In genomic region chr2:34110392-34110791, GRCh38 we compare ENCODE assay signal across 29 cellular contexts.
DNase-seq lines count a peak whose midpoint lies in the region; ATAC-seq, FAIRE-seq and TF ChIP-seq lines count a peak whose summit lies in the region.
"Had no signal": no experiment of that assay in that cellular context is flagged by ENCODE, and none has a peak within 500 bp of the region (broad histone marks: within the 10 kb centered on the region; RNA-seq: fewer than 3 reads in every experiment).

No MANE protein-coding gene starts in this region.

- 2% methylated on average over 1 of the region's 1 CpG for WGBS in HepG2 (ENCODE audit: low lambda C conversion rate)
- 62% methylated on average over 1 of the region's 1 CpG for WGBS in right lobe of liver (ENCODE audit: insufficient coverage, low coverage, low lambda C conversion rate, missing lambda C conversion rate)

- H3K4me1 ChIP-seq in HepG2 (ENCODE audit: insufficient read depth, low read length) (no peaks in the 10 kb centered on the region), right lobe of liver (no peaks in the 10 kb centered on the region)
- H3K4me1 ChIP-seq: A549, BE2C, BLaER1, Caco-2 had no signal

- H3K36me3 ChIP-seq in HepG2 (replicated peaks in 1 of 2; ENCODE audit: control insufficient read depth in 1 of 2, insufficient read depth in 2 of 2, low read length in 2 of 2) (no peaks in the 10 kb centered on the region), right lobe of liver (no peaks in the 10 kb centered on the region)
- H3K36me3 ChIP-seq: BE2C; BLaER1; BLaER1 treated with 17β-estradiol and CSF1 and Interleukin-3, amounts not matched to agents 10 nM and 100 nM had no signal

- no peaks in the 10 kb centered on the region for H3K27me3 ChIP-seq in HepG2 (ENCODE audit: control insufficient read depth in 1 of 2, insufficient read depth in 2 of 2, low read length in 2 of 2)
- no peaks in the 10 kb centered on the region for H3K27me3 ChIP-seq in right lobe of liver
- H3K27me3 ChIP-seq: BE2C; BLaER1; BLaER1 treated with 17β-estradiol and CSF1 and Interleukin-3, amounts not matched to agents 10 nM and 100 nM had no signal

- in situ Hi-C loops in HepG2 (cut with HindIII; ENCODE audit: extremely low pct_ligation_motif_present, low pct_unique_long_range_greater_than_20kb), result no loop called here

- H3K4me2 ChIP-seq in HepG2 (ENCODE audit: low read depth, low read length), result no peak overlapping the region
- H3K4me2 ChIP-seq: A549; BLaER1; BLaER1 treated with 17β-estradiol and CSF1 and Interleukin-3, amounts not matched to agents 10 nM and 100 nM had no signal

- 0 out of 2 replicates have a peak, but pooled peaks cover 3% of the 10 kb centered on the region for H3K9me3 ChIP-seq in HepG2 (ENCODE audit: low read length)
- H3K9me3 ChIP-seq in right lobe of liver, result no peaks in the 10 kb centered on the region
- H3K9me3 ChIP-seq: A549; BE2C; BLaER1; BLaER1 treated with 17β-estradiol and CSF1 and Interleukin-3, amounts not matched to agents 10 nM and 100 nM; Caco-2 had no signal

- no peak for TF ChIP-seq RAD21 in HepG2 (CRISPR knock-in tag; IDR thresholded peaks at IDR 0.05)

- TF ChIP-seq POLR2A in HepG2 (IDR thresholded peaks at IDR 0.05; ENCODE audit: insufficient read depth in 1 of 2, low read depth in 2 of 2, low read length in 2 of 2) (no peak), right lobe of liver (IDR thresholded peaks at IDR 0.05) (no peak)

- intact Hi-C loops in HepG2 (cut with micrococcal nuclease; ENCODE audit: unreplicated experiment) (no loop called here), right lobe of liver (cut with DNase I) (no loop called here)

- POLR2A ChIA-PET in HepG2 (lab: Yijun Ruan, JAX), result no interaction called here

- H3K9ac ChIP-seq in HepG2 (ENCODE audit: insufficient read depth, low read depth, low read length), result no peak overlapping the region
- H3K9ac ChIP-seq: BLaER1; BLaER1 treated with 17β-estradiol and CSF1 and Interleukin-3, amounts not matched to agents 10 nM and 100 nM had no signal

- DNase-seq in HepG2 (ENCODE audit: low spot score), result no peak
- DNase-seq in right lobe of liver, result no peak
- DNase-seq: 8988T; ACHN; AML-193; BE2C; C1 segment of cervical spinal cord; Caco-2; Calu3; CD4-positive, alpha-beta memory T cell; CD4-positive, alpha-beta T cell; CD4-positive, CD25-positive, alpha-beta regulatory T cell; CD8-positive, alpha-beta memory T cell; CD8-positive, alpha-beta T cell; COR-L47; DMS 273 treated with DMSO at 0.1 percent for 48 hours; DMS153; DMS53; DMS79; DMS79 treated with DMSO at 0.1 percent for 48 hours; DND-41; EL had no signal

- H3K79me2 ChIP-seq in HepG2 (ENCODE audit: insufficient read depth, low read length), result no peaks in the 10 kb centered on the region

- no peak for TF ChIP-seq CTCF in HepG2 (CRISPR knock-in tag; IDR thresholded peaks at IDR 0.05)
- no peak for TF ChIP-seq CTCF in right lobe of liver (IDR thresholded peaks at IDR 0.05)

- FAIRE-seq in HepG2 (lab: Jason Lieb, UNC), result no peak
- FAIRE-seq: A204.1, A549, D721Med had no signal

- CTCF ChIA-PET in HepG2 (lab: Yijun Ruan, JAX; ENCODE audit: low intra/inter-chr PET ratio, low total read pairs), result no interaction called here

- BruUV-seq in HepG2 (replicated peaks; lab: Mats Ljungman, UMichigan), result no TSS peak

- no peak overlapping the region for H3K27ac ChIP-seq in HepG2 (ENCODE audit: extremely low read length, insufficient read depth, low read length)
- no peak overlapping the region for H3K27ac ChIP-seq in right lobe of liver
- H3K27ac ChIP-seq: 22Rv1; A549; BLaER1; BLaER1 treated with 17β-estradiol and CSF1 and Interleukin-3, amounts not matched to agents 10 nM and 100 nM; C4-2B had no signal

- no peak overlapping the region for H2AFZ ChIP-seq in HepG2 (ENCODE audit: low read length)

- no peak for TF ChIP-seq EP300 in HepG2 (IDR thresholded peaks at IDR 0.05; ENCODE audit: low read depth in 2 of 2, low read length in 2 of 2)
- no peak for TF ChIP-seq EP300 in HepG2 (CRISPR knock-in tag; IDR thresholded peaks at IDR 0.05; ENCODE audit: borderline replicate concordance)

- ATAC-seq in HepG2 (no peak), right lobe of liver (no peak)
- ATAC-seq: A549; CD8-positive, alpha-beta T cell had no signal

- H3K4me3 ChIP-seq in HepG2 (replicated peaks in 1 of 3; ENCODE audit: insufficient read depth in 1 of 3, low read depth in 2 of 3, low read length in 3 of 3) (no peak overlapping the region), right lobe of liver (no peak overlapping the region)
- H3K4me3 ChIP-seq: A549; BLaER1; BLaER1 treated with 17β-estradiol and CSF1 and Interleukin-3, amounts not matched to agents 10 nM and 100 nM had no signal

- no peaks in the 10 kb centered on the region for H4K20me1 ChIP-seq in HepG2 (ENCODE audit: insufficient read depth, low read length)
- H4K20me1 ChIP-seq: BLaER1; BLaER1 treated with 17β-estradiol and CSF1 and Interleukin-3, amounts not matched to agents 10 nM and 100 nM had no signal

TF ChIP-seq in HepG2, 621 proteins besides CTCF, POLR2A, EP300 and RAD21:
- TF ChIP-seq MAFF (IDR thresholded peaks at IDR 0.05; ENCODE audit: low read depth, low read length) (peak; percentile 74), TAF1 (CRISPR knock-in tag; IDR thresholded peaks at IDR 0.05) (no peak), MAFK (conservative IDR thresholded peaks at IDR 0.05 in 1 of 2, IDR thresholded peaks at IDR 0.05 in 1 of 2; ENCODE audit: low read length in 2 of 2) (peak; percentile 37 to 66; a peak in 3 of 4 replicates)
